ENCODE assay signal across 1 cellular context in genomic region chr1:197902454-197903195, GRCh38.
TF ChIP-seq lines count a peak whose summit lies in the region.

C1orf53 (plus strand) TSS chr1:197902630; CDS start chr1:197902650, 20 bp downstream.

TF ChIP-seq in HepG2, 621 proteins besides CTCF, POLR2A, EP300 and RAD21 (continued from another document and continues in another):
- TF ChIP-seq, protein P1, sequence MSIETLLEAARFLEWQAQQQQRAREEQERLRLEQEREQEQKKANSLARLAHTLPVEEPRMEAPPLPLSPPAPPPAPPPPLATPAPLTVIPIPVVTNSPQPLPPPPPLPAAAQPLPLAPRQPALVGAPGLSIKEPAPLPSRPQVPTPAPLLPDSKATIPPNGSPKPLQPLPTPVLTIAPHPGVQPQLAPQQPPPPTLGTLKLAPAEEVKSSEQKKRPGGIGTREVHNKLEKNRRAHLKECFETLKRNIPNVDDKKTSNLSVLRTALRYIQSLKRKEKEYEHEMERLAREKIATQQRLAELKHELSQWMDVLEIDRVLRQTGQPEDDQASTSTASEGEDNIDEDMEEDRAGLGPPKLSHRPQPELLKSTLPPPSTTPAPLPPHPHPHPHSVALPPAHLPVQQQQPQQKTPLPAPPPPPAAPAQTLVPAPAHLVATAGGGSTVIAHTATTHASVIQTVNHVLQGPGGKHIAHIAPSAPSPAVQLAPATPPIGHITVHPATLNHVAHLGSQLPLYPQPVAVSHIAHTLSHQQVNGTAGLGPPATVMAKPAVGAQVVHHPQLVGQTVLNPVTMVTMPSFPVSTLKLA (IDR thresholded peaks at IDR 0.05): no peak
- no peak for TF ChIP-seq RELA (CRISPR knock-in tag; IDR thresholded peaks at IDR 0.05)
- no peak for TF ChIP-seq GTF3A (CRISPR knock-in tag; conservative IDR thresholded peaks at IDR 0.05)
- TF ChIP-seq NFYB (CRISPR knock-in tag; IDR thresholded peaks at IDR 0.05): no peak
- no peak for TF ChIP-seq ZNF318 (CRISPR knock-in tag; IDR thresholded peaks at IDR 0.05)
- no peak for TF ChIP-seq HMG20A (CRISPR knock-in tag; IDR thresholded peaks at IDR 0.05; ENCODE audit: borderline replicate concordance)
- TF ChIP-seq ZNF234 (CRISPR knock-in tag; conservative IDR thresholded peaks at IDR 0.05): 0 out of 2 replicates have a peak, but pooled peaks have one; percentile 84
- no peak for TF ChIP-seq FIP1L1 (IDR thresholded peaks at IDR 0.05; ENCODE audit: borderline replicate concordance, insufficient read depth, low read depth, low read length)
- TF ChIP-seq KLF6 (CRISPR knock-in tag; IDR thresholded peaks at IDR 0.05): no peak
- no peak for TF ChIP-seq ZNF83 (CRISPR knock-in tag; IDR thresholded peaks at IDR 0.05; ENCODE audit: borderline replicate concordance)
- peak; percentile 76; the same call in 1 of the 2 replicates for TF ChIP-seq ZNF343 (CRISPR knock-in tag; IDR thresholded peaks at IDR 0.05)
- no peak for TF ChIP-seq RAD51 (IDR thresholded peaks at IDR 0.05; ENCODE audit: borderline replicate concordance)
- no peak for TF ChIP-seq NR1H2 (CRISPR knock-in tag; IDR thresholded peaks at IDR 0.05; ENCODE audit: borderline replicate concordance, low read depth)
- peak; percentile 49; the same call in 1 of the 2 replicates for TF ChIP-seq HNF4G (IDR thresholded peaks at IDR 0.05; ENCODE audit: borderline replicate concordance, low read depth, low read length)
- no peak for TF ChIP-seq HNF4G (CRISPR knock-in tag; IDR thresholded peaks at IDR 0.05; ENCODE audit: borderline replicate concordance, low read depth)
- TF ChIP-seq, protein P2, sequence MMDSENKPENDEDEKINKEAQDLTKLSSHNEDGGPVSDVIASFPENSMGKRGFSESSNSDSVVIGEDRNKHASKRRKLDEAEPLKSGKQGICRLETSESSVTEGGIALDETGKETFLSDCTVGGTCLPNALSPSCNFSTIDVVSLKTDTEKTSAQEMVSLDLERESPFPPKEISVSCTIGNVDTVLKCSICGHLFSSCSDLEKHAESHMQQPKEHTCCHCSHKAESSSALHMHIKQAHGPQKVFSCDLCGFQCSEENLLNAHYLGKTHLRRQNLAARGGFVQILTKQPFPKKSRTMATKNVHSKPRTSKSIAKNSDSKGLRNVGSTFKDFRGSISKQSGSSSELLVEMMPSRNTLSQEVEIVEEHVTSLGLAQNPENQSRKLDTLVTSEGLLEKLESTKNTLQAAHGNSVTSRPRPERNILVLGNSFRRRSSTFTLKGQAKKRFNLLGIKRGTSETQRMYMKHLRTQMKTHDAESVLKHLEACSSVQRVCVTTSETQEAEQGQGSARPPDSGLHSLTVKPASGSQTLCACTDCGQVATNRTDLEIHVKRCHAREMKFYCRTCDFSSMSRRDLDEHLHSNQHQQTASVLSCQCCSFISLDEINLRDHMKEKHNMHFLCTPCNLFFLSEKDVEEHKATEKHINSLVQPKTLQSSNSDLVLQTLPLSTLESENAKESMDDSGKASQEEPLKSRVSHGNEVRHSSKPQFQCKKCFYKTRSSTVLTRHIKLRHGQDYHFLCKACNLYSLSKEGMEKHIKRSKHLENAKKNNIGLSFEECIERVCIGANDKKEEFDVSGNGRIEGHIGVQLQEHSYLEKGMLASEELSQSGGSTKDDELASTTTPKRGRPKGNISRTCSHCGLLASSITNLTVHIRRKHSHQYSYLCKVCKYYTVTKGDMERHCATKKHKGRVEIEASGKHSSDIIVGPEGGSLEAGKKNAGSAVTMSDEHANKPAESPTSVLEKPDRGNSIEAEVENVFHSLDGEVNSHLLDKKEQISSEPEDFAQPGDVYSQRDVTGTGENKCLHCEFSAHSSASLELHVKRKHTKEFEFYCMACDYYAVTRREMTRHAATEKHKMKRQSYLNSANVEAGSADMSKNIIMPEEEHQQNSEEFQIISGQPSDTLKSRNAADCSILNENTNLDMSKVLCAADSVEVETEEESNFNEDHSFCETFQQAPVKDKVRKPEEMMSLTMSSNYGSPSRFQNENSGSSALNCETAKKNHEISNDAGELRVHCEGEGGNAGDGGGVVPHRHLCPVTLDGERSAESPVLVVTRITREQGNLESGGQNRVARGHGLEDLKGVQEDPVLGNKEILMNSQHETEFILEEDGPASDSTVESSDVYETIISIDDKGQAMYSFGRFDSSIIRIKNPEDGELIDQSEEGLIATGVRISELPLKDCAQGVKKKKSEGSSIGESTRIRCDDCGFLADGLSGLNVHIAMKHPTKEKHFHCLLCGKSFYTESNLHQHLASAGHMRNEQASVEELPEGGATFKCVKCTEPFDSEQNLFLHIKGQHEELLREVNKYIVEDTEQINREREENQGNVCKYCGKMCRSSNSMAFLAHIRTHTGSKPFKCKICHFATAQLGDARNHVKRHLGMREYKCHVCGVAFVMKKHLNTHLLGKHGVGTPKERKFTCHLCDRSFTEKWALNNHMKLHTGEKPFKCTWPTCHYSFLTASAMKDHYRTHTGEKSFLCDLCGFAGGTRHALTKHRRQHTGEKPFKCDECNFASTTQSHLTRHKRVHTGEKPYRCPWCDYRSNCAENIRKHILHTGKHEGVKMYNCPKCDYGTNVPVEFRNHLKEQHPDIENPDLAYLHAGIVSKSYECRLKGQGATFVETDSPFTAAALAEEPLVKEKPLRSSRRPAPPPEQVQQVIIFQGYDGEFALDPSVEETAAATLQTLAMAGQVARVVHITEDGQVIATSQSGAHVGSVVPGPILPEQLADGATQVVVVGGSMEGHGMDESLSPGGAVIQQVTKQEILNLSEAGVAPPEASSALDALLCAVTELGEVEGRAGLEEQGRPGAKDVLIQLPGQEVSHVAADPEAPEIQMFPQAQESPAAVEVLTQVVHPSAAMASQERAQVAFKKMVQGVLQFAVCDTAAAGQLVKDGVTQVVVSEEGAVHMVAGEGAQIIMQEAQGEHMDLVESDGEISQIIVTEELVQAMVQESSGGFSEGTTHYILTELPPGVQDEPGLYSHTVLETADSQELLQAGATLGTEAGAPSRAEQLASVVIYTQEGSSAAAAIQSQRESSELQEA (CRISPR knock-in tag; IDR thresholded peaks at IDR 0.05; ENCODE audit: not compliant biosample characterization): peak; percentile 34
- TF ChIP-seq, protein P3, sequence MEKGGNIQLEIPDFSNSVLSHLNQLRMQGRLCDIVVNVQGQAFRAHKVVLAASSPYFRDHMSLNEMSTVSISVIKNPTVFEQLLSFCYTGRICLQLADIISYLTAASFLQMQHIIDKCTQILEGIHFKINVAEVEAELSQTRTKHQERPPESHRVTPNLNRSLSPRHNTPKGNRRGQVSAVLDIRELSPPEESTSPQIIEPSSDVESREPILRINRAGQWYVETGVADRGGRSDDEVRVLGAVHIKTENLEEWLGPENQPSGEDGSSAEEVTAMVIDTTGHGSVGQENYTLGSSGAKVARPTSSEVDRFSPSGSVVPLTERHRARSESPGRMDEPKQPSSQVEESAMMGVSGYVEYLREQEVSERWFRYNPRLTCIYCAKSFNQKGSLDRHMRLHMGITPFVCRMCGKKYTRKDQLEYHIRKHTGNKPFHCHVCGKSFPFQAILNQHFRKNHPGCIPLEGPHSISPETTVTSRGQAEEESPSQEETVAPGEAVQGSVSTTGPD (CRISPR knock-in tag; IDR thresholded peaks at IDR 0.05): no peak
- 0 out of 2 replicates have a peak, but pooled peaks have one; percentile 30 for TF ChIP-seq ELF1 (CRISPR knock-in tag; IDR thresholded peaks at IDR 0.05)
- no peak for TF ChIP-seq ZNF350 (CRISPR knock-in tag; IDR thresholded peaks at IDR 0.05; ENCODE audit: borderline replicate concordance, low read depth)
- TF ChIP-seq ZBTB49 (CRISPR knock-in tag; IDR thresholded peaks at IDR 0.05; ENCODE audit: borderline replicate concordance): no peak
- no peak for TF ChIP-seq ZMYM3 (CRISPR knock-in tag; IDR thresholded peaks at IDR 0.05)
- peak; percentile 57; the same call in 1 of the 2 replicates for TF ChIP-seq AKAP8 (CRISPR knock-in tag; IDR thresholded peaks at IDR 0.05)
- TF ChIP-seq ZNF136 (CRISPR knock-in tag; IDR thresholded peaks at IDR 0.05; ENCODE audit: low read depth): no peak
- TF ChIP-seq ZBTB3 (CRISPR knock-in tag; IDR thresholded peaks at IDR 0.05; ENCODE audit: borderline replicate concordance, low read depth): peak; percentile 73; the same call in 1 of the 2 replicates
- TF ChIP-seq FOXA1 (IDR thresholded peaks at IDR 0.05): no peak
- TF ChIP-seq FOXA1 (CRISPR knock-in tag; IDR thresholded peaks at IDR 0.05): no peak
- TF ChIP-seq SIN3B (IDR thresholded peaks at IDR 0.05; ENCODE audit: low read length): no peak
- TF ChIP-seq ZNF567 (CRISPR knock-in tag; IDR thresholded peaks at IDR 0.05; ENCODE audit: borderline replicate concordance): no peak; the same call in 1 of the 2 replicates
- TF ChIP-seq KDM2A (CRISPR knock-in tag; IDR thresholded peaks at IDR 0.05; ENCODE audit: borderline replicate concordance, low read depth): peak; percentile 84; the same call in 1 of the 2 replicates
- peak; percentile 81; the same call in 1 of the 2 replicates for TF ChIP-seq ZIK1 (CRISPR knock-in tag; IDR thresholded peaks at IDR 0.05; ENCODE audit: borderline replicate concordance, low read depth)
- TF ChIP-seq SKI (IDR thresholded peaks at IDR 0.05; ENCODE audit: partially characterized antibody): peak; percentile 88
- no peak for TF ChIP-seq LRRFIP1 (CRISPR knock-in tag; conservative IDR thresholded peaks at IDR 0.05)
- TF ChIP-seq ZNF782 (CRISPR knock-in tag; IDR thresholded peaks at IDR 0.05; ENCODE audit: borderline replicate concordance): no peak; the same call in none of the 2 replicates
